Comparison of ENCODE assay signal across 7 cellular contexts in genomic region chr6:148530394-148530923, GRCh38.
A peak's percentile ranks its signal among the peaks of the same experiment; 100 is the strongest.
DNase-seq lines count a peak whose midpoint lies in the region; ATAC-seq and TF ChIP-seq lines count a peak whose summit lies in the region.

No MANE protein-coding gene starts in this region.

- ATAC-seq in GM19043 (IDR thresholded peaks at IDR 0.05; ENCODE audit: low read depth, unreplicated experiment) (peak; percentile 91), HG03175 (IDR thresholded peaks at IDR 0.05; ENCODE audit: unreplicated experiment) (peak; percentile 79), thoracic aorta (ENCODE audit: insufficient number of reproducible peaks, low FRiP score, low read depth) (peak; percentile 48)
- no peak for ATAC-seq in stimulated activated naive CD8-positive, alpha-beta T cell treated with anti-CD3 and anti-CD28 coated beads, Interleukin-15, Interleukin-2, amounts not matched to agents 100 U/mL and 50 U/mL, for 24 hours

- TF ChIP-seq CTCF in thoracic aorta (IDR thresholded peaks at IDR 0.05): no peak

- H3K4me1 ChIP-seq in thoracic aorta (ENCODE audit: control insufficient read depth in 1 of 2, low read depth in 2 of 2): peaks cover 12 to 41% of the 10 kb centered on the region in 2 donors

- peak overlapping the region; percentile 72 to 81 for H3K27ac ChIP-seq in thoracic aorta

- H3K9me3 ChIP-seq in thoracic aorta: no peaks in the 10 kb centered on the region

- peak overlapping the region; percentile 70 for H3K4me3 ChIP-seq in thoracic aorta

- peak; percentile 67 for DNase-seq in amniotic epithelial cell (ENCODE audit: low read depth)
- peak; percentile 87 for DNase-seq in iris pigment epithelial cell (ENCODE audit: low read depth)
- no peak for DNase-seq in thoracic aorta (ENCODE audit: low spot score)
- DNase-seq in stimulated activated naive CD8-positive, alpha-beta T cell treated with anti-CD3 and anti-CD28 coated beads, Interleukin-15, Interleukin-2, amounts not matched to agents 100 U/mL and 50 U/mL, for 24 hours: no peak
- DNase-seq in HuH-7 (ENCODE audit: low spot score): no peak

- H3K36me3 ChIP-seq in thoracic aorta: peaks cover 35% of the 10 kb centered on the region

- no peaks in the 10 kb centered on the region for H3K27me3 ChIP-seq in thoracic aorta (replicated peaks; ENCODE audit: insufficient read depth)

Comparison
In these comparisons a context has a peak if more than half of its experiments do, and no peak if none do; other contexts are left out.
1. DNase-seq: peak in amniotic epithelial cell (single experiment) and iris pigment epithelial cell (single experiment); none in thoracic aorta (single experiment), stimulated activated naive CD8-positive, alpha-beta T cell treated with anti-CD3 and anti-CD28 coated beads, Interleukin-15, Interleukin-2, amounts not matched to agents 100 U/mL and 50 U/mL, for 24 hours (single experiment) and HuH-7 (single experiment).